Comparison of ENCODE assay signal across 22 cellular contexts in the genomic region with DNA sequence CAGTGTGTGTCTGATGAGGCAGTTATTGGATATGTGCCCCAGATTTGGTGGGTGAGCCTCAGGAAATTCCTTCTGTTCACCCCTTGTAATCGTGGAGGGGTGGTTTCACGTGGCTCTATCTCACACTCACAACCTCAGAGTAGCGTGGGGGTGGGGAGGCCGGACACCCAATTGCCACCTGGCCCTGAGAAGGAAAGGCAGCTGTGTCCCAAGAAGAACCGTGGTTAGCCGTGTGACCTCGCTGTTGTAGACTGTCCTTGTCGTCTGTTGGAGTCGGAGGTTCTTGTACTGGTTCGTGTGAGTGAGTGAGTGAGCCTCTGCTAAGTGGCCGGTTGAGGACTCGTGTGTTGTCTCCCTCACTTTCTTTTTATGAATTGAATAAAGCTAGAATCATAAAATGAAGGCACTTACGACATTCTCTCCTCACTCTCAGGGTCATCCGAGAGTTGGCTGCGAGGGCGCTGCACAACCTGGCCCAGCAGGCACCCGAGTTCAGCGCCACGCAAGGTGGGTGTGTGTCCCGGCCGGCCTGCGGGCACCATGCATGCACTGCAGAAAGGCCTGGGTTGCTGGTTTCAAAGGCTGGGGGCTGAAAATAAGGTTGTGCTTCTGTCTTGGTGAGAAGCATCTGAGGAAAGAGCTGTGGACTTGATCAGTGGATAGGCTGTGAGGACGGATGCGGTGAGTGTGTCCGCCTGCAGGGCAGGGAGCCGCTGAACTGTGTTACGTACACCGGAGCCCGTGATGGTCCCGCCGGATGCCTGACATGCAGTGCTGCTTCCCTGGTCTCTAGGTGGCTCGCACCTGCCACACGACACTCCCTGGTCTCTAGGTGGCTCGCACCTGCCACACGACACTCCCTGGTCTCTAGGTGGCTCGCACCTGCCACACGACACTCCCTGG.
"Had no signal": no experiment of that assay in that cellular context is flagged by ENCODE, and none has a peak within 500 bp of the region (broad histone marks: within the 10 kb centered on the region; RNA-seq: fewer than 3 reads in every experiment).

No MANE protein-coding gene starts in this region.

- H3K27ac ChIP-seq: body of pancreas, SK-N-MC, VCaP had no signal

- H3K4me3 ChIP-seq: body of pancreas, SK-N-MC had no signal

- DNase-seq: activated CD4-positive, alpha-beta memory T cell treated with anti-CD3 and anti-CD28 coated beads, Interleukin-2, amount 10 ng/mL, durations not matched to agents 7 days and 5 days; activated CD4-positive, alpha-beta T cell treated with anti-CD3 and anti-CD28 coated beads, Interleukin-2, amount 50 U/mL, for 1 hour; activated CD4-positive, CD25-positive, alpha-beta regulatory T cell; activated CD8-positive, alpha-beta memory T cell treated with anti-CD3 and anti-CD28 coated beads, Interleukin-2, amount 50 U/mL, for 4 hours; activated gamma-delta T cell treated with Interleukin-2 at 50 U/mL for 16 hours; activated T-cell treated with anti-CD3 and anti-CD28 coated beads, Interleukin-2, amount 50 U/mL, for 72 hours; body of pancreas; central memory CD4-positive, alpha-beta T cell; Kasumi-1; NCI-H1105 treated with DMSO at 0.1 percent for 48 hours; NCI-H1436 treated with DMSO at 0.1 percent for 48 hours; NCI-H187; NCI-H2081; NCI-H446; NCI-H524; PC-3; SIG-M5; T-cell had no signal

- H3K4me3 Mint-ChIP-seq: activated CD4-positive, alpha-beta memory T cell treated with anti-CD3 and anti-CD28 coated beads, Interleukin-2, amount 10 ng/mL, durations not matched to agents 7 days and 5 days; activated naive CD4-positive, alpha-beta T cell treated with anti-CD3 and anti-CD28 coated beads, Interleukin-2, amount 50 U/mL, for 24 hours; activated T-cell treated with anti-CD3 and anti-CD28 coated beads, Interleukin-2, amount 50 U/mL, for 72 hours; T-cell had no signal

- H3K9me3 ChIP-seq: body of pancreas had no signal

- H3K27me3 Mint-ChIP-seq: activated CD4-positive, alpha-beta memory T cell treated with anti-CD3 and anti-CD28 coated beads, Interleukin-2, amount 10 ng/mL, durations not matched to agents 7 days and 5 days; activated naive CD4-positive, alpha-beta T cell treated with anti-CD3 and anti-CD28 coated beads, Interleukin-2, amount 50 U/mL, for 24 hours; T-cell had no signal

- H3K27ac Mint-ChIP-seq: activated CD4-positive, alpha-beta memory T cell treated with anti-CD3 and anti-CD28 coated beads, Interleukin-2, amount 10 ng/mL, durations not matched to agents 7 days and 5 days; activated naive CD4-positive, alpha-beta T cell treated with anti-CD3 and anti-CD28 coated beads, Interleukin-2, amount 50 U/mL, for 24 hours; activated T-helper 2 cell treated with anti-CD3 and anti-CD28 coated beads, Interferon-gamma antibody, Interleukin-2, Interleukin-4, amounts not matched to agents 10 μg/mL and 5 μg/mL and 100 μg/mL, durations not matched to agents 14 hours and 24 hours and 36 hours; T-cell had no signal

- H3K4me1 ChIP-seq: body of pancreas had no signal

- H3K27me3 ChIP-seq: body of pancreas had no signal

- ATAC-seq: activated T-cell treated with anti-CD3 and anti-CD28 coated beads, Interleukin-2, amount 50 U/mL, for 72 hours; body of pancreas; PC-3; T-cell had no signal

- H3K9me3 Mint-ChIP-seq: activated CD4-positive, alpha-beta memory T cell treated with anti-CD3 and anti-CD28 coated beads, Interleukin-2, amount 10 ng/mL, durations not matched to agents 7 days and 5 days; activated naive CD4-positive, alpha-beta T cell treated with anti-CD3 and anti-CD28 coated beads, Interleukin-2, amount 50 U/mL, for 24 hours; activated T-cell treated with anti-CD3 and anti-CD28 coated beads, Interleukin-2, amount 50 U/mL, for 72 hours; activated T-helper 2 cell treated with anti-CD3 and anti-CD28 coated beads, Interferon-gamma antibody, Interleukin-2, Interleukin-4, amounts not matched to agents 10 μg/mL and 5 μg/mL and 100 μg/mL, durations not matched to agents 14 hours and 24 hours and 36 hours; T-cell had no signal
